In genomic region chr11:65817815-65818680, GRCh38 we compare ENCODE assay signal across 8 cellular contexts. TPM values are rescaled to one million over a fixed set of nuclear protein-coding genes. Genes with fewer than 3 reads are reported as not detected.
DNase-seq lines count a peak whose midpoint lies in the region; ATAC-seq, FAIRE-seq and TF ChIP-seq lines count a peak whose summit lies in the region.

No MANE protein-coding gene starts in this region.

- peak; percentile 72 for ATAC-seq in GM19467 (IDR thresholded peaks at IDR 0.05; ENCODE audit: unreplicated experiment)

- peaks cover 0 to 2% (median 0%) of the 10 kb centered on the region in 8 donors for H3K9me3 Mint-ChIP-seq in CD4-positive, alpha-beta memory T cell
- H3K9me3 Mint-ChIP-seq in endothelial cell (ENCODE audit: unreplicated experiment) = no peaks in the 10 kb centered on the region

- peak; percentile 86 to 93 (median 88) for DNase-seq in CD4-positive, alpha-beta memory T cell
- DNase-seq in HTR-8/SVneo (ENCODE audit: insufficient read length, low spot score) (peak; percentile 98), NOMO-1 treated with DMSO at 0.1 percent for 48 hours (lab: John Stamatoyannopoulos, UW; ENCODE audit: unreplicated experiment) (peak; percentile 87), endothelial cell (ENCODE audit: low spot score) (peak; percentile 99), midbrain (lab: John Stamatoyannopoulos, UW) (peak; percentile 93)
- DNase-seq in activated CD8-positive, alpha-beta memory T cell treated with anti-CD3 and anti-CD28 coated beads, Interleukin-2, amount 50 U/mL, for 24 hours (ENCODE audit: extremely low read depth) = peak; percentile 87
- peak; percentile 80 to 83 for DNase-seq in stimulated activated CD8-positive, alpha-beta memory T cell treated with anti-CD3 and anti-CD28 coated beads, Interleukin-15, amount 100 ng/mL, for 4 hours (ENCODE audit: low read depth in 2 of 2)

- H3K27ac ChIP-seq in CD4-positive, alpha-beta memory T cell (ENCODE audit: low read depth, low read length) = peak overlapping the region; percentile 53

- POLR2A ChIA-PET in CD4-positive, alpha-beta memory T cell (lab: Charles Lee; ENCODE audit: partially characterized antibody) = interaction anchor here (0.8 to 4.5 kb wide), 8 partner anchors 15 to 192 kb away, joined by 3 to 25 read pairs (median 4); partner anchors contain the start of genes AP5B1 and KAT5

- intact Hi-C loops in CD4-positive, alpha-beta memory T cell (cut with micrococcal nuclease) = loop anchor here (1.0 kb wide), 6 partner anchors 38 to 204 kb away; partner anchors contain the start of gene AP5B1

- CTCF ChIA-PET in CD4-positive, alpha-beta memory T cell (lab: Charles Lee; ENCODE audit: partially characterized antibody) = interaction anchor here (0.6 to 7.9 kb wide), 31 partner anchors 9 to 203 kb away, joined by 3 to 107 read pairs (median 5); partner anchors contain the start of genes AP5B1, CCDC85B, KAT5 and PCNX3

- no peaks in the 10 kb centered on the region for H3K36me3 Mint-ChIP-seq in CD4-positive, alpha-beta memory T cell
- no peaks in the 10 kb centered on the region for H3K36me3 Mint-ChIP-seq in endothelial cell (ENCODE audit: low read depth, unreplicated experiment)

- H3K27ac Mint-ChIP-seq in CD4-positive, alpha-beta memory T cell = peak overlapping the region; percentile 73 to 92 (median 81)
- no peak overlapping the region for H3K27ac Mint-ChIP-seq in endothelial cell (ENCODE audit: unreplicated experiment)

- H3K9me3 ChIP-seq in CD4-positive, alpha-beta memory T cell (ENCODE audit: control insufficient read depth in 1 of 2, low read length in 2 of 2) = no peaks in the 10 kb centered on the region

- no peaks in the 10 kb centered on the region for H3K27me3 Mint-ChIP-seq in CD4-positive, alpha-beta memory T cell
- H3K27me3 Mint-ChIP-seq in endothelial cell (ENCODE audit: unreplicated experiment) = no peaks in the 10 kb centered on the region

- TF ChIP-seq CTCF in endothelial cell (IDR thresholded peaks at IDR 0.05; ENCODE audit: unreplicated experiment) = peak; percentile 100

- peaks cover 6 to 16% (median 10%) of the 10 kb centered on the region in 4 donors for H3K4me1 Mint-ChIP-seq in CD4-positive, alpha-beta memory T cell
- no peaks in the 10 kb centered on the region for H3K4me1 Mint-ChIP-seq in endothelial cell (ENCODE audit: unreplicated experiment)

- no peaks in the 10 kb centered on the region for H3K27me3 ChIP-seq in CD4-positive, alpha-beta memory T cell (ENCODE audit: insufficient read depth, low read length)

- peak; percentile 95 for FAIRE-seq in HTR-8/SVneo (lab: Jason Lieb, UNC)

- peak overlapping the region; percentile 73 to 85 (median 78) for H3K4me3 Mint-ChIP-seq in CD4-positive, alpha-beta memory T cell
- H3K4me3 Mint-ChIP-seq in endothelial cell (ENCODE audit: unreplicated experiment) = peak overlapping the region; percentile 82

- H3K4me3 ChIP-seq in CD4-positive, alpha-beta memory T cell (ENCODE audit: low read length in 2 of 2) = peak overlapping the region; percentile 24 to 70

- H3K36me3 ChIP-seq in CD4-positive, alpha-beta memory T cell (ENCODE audit: insufficient read depth, low read length) = no peaks in the 10 kb centered on the region

- peaks cover 12% of the 10 kb centered on the region for H3K4me1 ChIP-seq in CD4-positive, alpha-beta memory T cell (ENCODE audit: insufficient read depth, low read length)

RNA-seq across cellular contexts. Expression of gene SNX32, which starts 15.7 kb away (rescaled TPM):
- total RNA-seq in CD4-positive, alpha-beta memory T cell = under 1 TPM; 0.42 to 0.64 TPM
- under 1 TPM; 0.68 to 0.93 TPM for polyA plus RNA-seq in CD4-positive, alpha-beta memory T cell
- total RNA-seq in endothelial cell (ENCODE audit: unreplicated experiment) = 1.2 TPM

RNA-seq across cellular contexts. Expression of gene OVOL1, which starts 31.2 kb away (rescaled TPM):
- total RNA-seq in CD4-positive, alpha-beta memory T cell = not detected
- not detected for polyA plus RNA-seq in CD4-positive, alpha-beta memory T cell
- not detected for total RNA-seq in endothelial cell (ENCODE audit: unreplicated experiment)

RNA-seq across cellular contexts. Expression of gene AP5B1, which starts 37.3 kb away (rescaled TPM):
- 10 to 100 TPM; 25.6 to 26.9 TPM for total RNA-seq in CD4-positive, alpha-beta memory T cell
- 10 to 100 TPM in 1 of 2 donors, 1 to 10 TPM in 1; 5.2 to 13.7 TPM for polyA plus RNA-seq in CD4-positive, alpha-beta memory T cell
- 3.4 TPM for total RNA-seq in endothelial cell (ENCODE audit: unreplicated experiment)

RNA-seq across cellular contexts. Expression of gene CFL1, which starts 39.9 kb away (rescaled TPM):
- 100 to 1,000 TPM; 540 to 578 TPM for total RNA-seq in CD4-positive, alpha-beta memory T cell
- 1,000 to 10,000 TPM; 2,794 to 2,825 TPM for polyA plus RNA-seq in CD4-positive, alpha-beta memory T cell
- total RNA-seq in endothelial cell (ENCODE audit: unreplicated experiment) = 1,740 TPM

RNA-seq across cellular contexts. Expression of gene MUS81, which starts 42.2 kb away (rescaled TPM):
- total RNA-seq in CD4-positive, alpha-beta memory T cell = 10 to 100 TPM; 93.6 to 95.5 TPM
- polyA plus RNA-seq in CD4-positive, alpha-beta memory T cell = 10 to 100 TPM; 24.0 to 31.1 TPM
- total RNA-seq in endothelial cell (ENCODE audit: unreplicated experiment) = 73.8 TPM

Comparison
In these comparisons a context has a peak if more than half of its experiments do, and no peak if none do; other contexts are left out.
1. Peak in every context shown above with its lines: DNase-seq, ATAC-seq, H3K4me3 ChIP-seq and H3K27ac ChIP-seq.